Comparison of ENCODE assay signal across 8 cellular contexts in genomic region chr6:99746261-99746895, GRCh38.
DNase-seq lines count a peak whose midpoint lies in the region; ATAC-seq lines count a peak whose summit lies in the region.

No MANE protein-coding gene starts in this region.

- H3K4me2 ChIP-seq in mesendoderm (ENCODE audit: low read length) = no peak overlapping the region

- peak; percentile 45 for DNase-seq in Caki2 (ENCODE audit: low read depth)
- peak; percentile 80 for DNase-seq in NCI-H526 treated with DMSO at 0.1 percent for 48 hours (lab: John Stamatoyannopoulos, UW)
- peak; percentile 86 for DNase-seq in activated CD4-positive, alpha-beta T cell treated with anti-CD3 and anti-CD28 coated beads, Interleukin-2, amount 10 ng/mL, durations not matched to agents 24 days and 14 days
- DNase-seq in effector memory CD4-positive, alpha-beta T cell = peak; percentile 2 to 34 (median 9)
- peak; percentile 68 for DNase-seq in mesendoderm
- DNase-seq in stimulated activated CD8-positive, alpha-beta memory T cell treated with anti-CD3 and anti-CD28 coated beads, Interleukin-7, amount 100 ng/mL, for 1 hour (ENCODE audit: low read depth in 2 of 2) = peak; percentile 1 to 8

- H3K18ac ChIP-seq in mesendoderm (ENCODE audit: low read length) = no peak overlapping the region

- H3K36me3 ChIP-seq in effector memory CD4-positive, alpha-beta T cell (ENCODE audit: control insufficient read depth, insufficient read depth, low read length) = no peaks in the 10 kb centered on the region
- no peaks in the 10 kb centered on the region for H3K36me3 ChIP-seq in mesendoderm (ENCODE audit: control insufficient read depth, insufficient read depth, low read length)

- no peak overlapping the region for H3K4me3 Mint-ChIP-seq in activated CD4-positive, alpha-beta T cell treated with anti-CD3 and anti-CD28 coated beads, Interleukin-2, amount 10 ng/mL, durations not matched to agents 24 days and 14 days

- H4K8ac ChIP-seq in mesendoderm (ENCODE audit: low read depth, low read length) = no peak overlapping the region

- no peaks in the 10 kb centered on the region for H3K36me3 Mint-ChIP-seq in activated CD4-positive, alpha-beta T cell treated with anti-CD3 and anti-CD28 coated beads, Interleukin-2, amount 10 ng/mL, durations not matched to agents 24 days and 14 days (ENCODE audit: low read depth)

- WGBS in mesendoderm (ENCODE audit: extremely low coverage, insufficient coverage, low lambda C conversion rate) = no CpG with 5 or more reads among the region's 6 CpGs

- in situ Hi-C loops in Caki2 (cut with HindIII; ENCODE audit: low pct_unique_long_range_greater_than_20kb, low sequenced_read_pairs) = no loop called here

- no peak overlapping the region for H3K9ac ChIP-seq in mesendoderm (ENCODE audit: low read length)

- H3K23ac ChIP-seq in mesendoderm (ENCODE audit: low read length) = no peak overlapping the region

- no peak overlapping the region for H2BK15ac ChIP-seq in mesendoderm (replicated peaks; ENCODE audit: low read depth)

- no peak overlapping the region for H3K4ac ChIP-seq in mesendoderm (ENCODE audit: low read depth, low read length)

- no peak overlapping the region for H3K27ac ChIP-seq in effector memory CD4-positive, alpha-beta T cell (ENCODE audit: insufficient read depth, low read length, poor library complexity, severe bottlenecking)
- no peak overlapping the region for H3K27ac ChIP-seq in mesendoderm (ENCODE audit: low read depth, low read length)

- H3K4me3 ChIP-seq in effector memory CD4-positive, alpha-beta T cell (ENCODE audit: insufficient read depth, low read depth, low read length, poor library complexity, severe bottlenecking) = no peak overlapping the region
- H3K4me3 ChIP-seq in mesendoderm (ENCODE audit: low read length) = no peak overlapping the region

- H3K9me3 Mint-ChIP-seq in activated CD4-positive, alpha-beta T cell treated with anti-CD3 and anti-CD28 coated beads, Interleukin-2, amount 10 ng/mL, durations not matched to agents 24 days and 14 days = no peaks in the 10 kb centered on the region

- no peaks in the 10 kb centered on the region for H3K9me3 ChIP-seq in effector memory CD4-positive, alpha-beta T cell (ENCODE audit: control insufficient read depth, low read length)

- no peaks in the 10 kb centered on the region for H3K79me1 ChIP-seq in mesendoderm (ENCODE audit: low read length)

- H3K27me3 Mint-ChIP-seq in activated CD4-positive, alpha-beta T cell treated with anti-CD3 and anti-CD28 coated beads, Interleukin-2, amount 10 ng/mL, durations not matched to agents 24 days and 14 days = peaks cover 31% of the 10 kb centered on the region

- no peak overlapping the region for H2BK120ac ChIP-seq in mesendoderm (ENCODE audit: low read depth, low read length)

- no peak overlapping the region for H2AK5ac ChIP-seq in mesendoderm (ENCODE audit: low read length)

- no peaks in the 10 kb centered on the region for H3K4me1 Mint-ChIP-seq in activated CD4-positive, alpha-beta T cell treated with anti-CD3 and anti-CD28 coated beads, Interleukin-2, amount 10 ng/mL, durations not matched to agents 24 days and 14 days

- no peak overlapping the region for H3K27ac Mint-ChIP-seq in activated CD4-positive, alpha-beta T cell treated with anti-CD3 and anti-CD28 coated beads, Interleukin-2, amount 10 ng/mL, durations not matched to agents 24 days and 14 days

- H2BK5ac ChIP-seq in mesendoderm (ENCODE audit: low read length) = no peak overlapping the region

- no peaks in the 10 kb centered on the region for H3K79me2 ChIP-seq in mesendoderm (ENCODE audit: control insufficient read depth, insufficient read depth, low read length)

- no peaks in the 10 kb centered on the region for H3K27me3 ChIP-seq in effector memory CD4-positive, alpha-beta T cell (replicated peaks; ENCODE audit: control insufficient read depth, insufficient read depth, low read length, poor library complexity, severe bottlenecking)
- H3K27me3 ChIP-seq in mesendoderm (ENCODE audit: insufficient read depth, low read length, poor library complexity) = no peaks in the 10 kb centered on the region

- peak; percentile 91 for ATAC-seq in GM19455 (IDR thresholded peaks at IDR 0.05; ENCODE audit: unreplicated experiment)
- peak; percentile 91 for ATAC-seq in HG03469 (IDR thresholded peaks at IDR 0.05; ENCODE audit: unreplicated experiment)

- no peak overlapping the region for H3K56ac ChIP-seq in mesendoderm (ENCODE audit: low read length)

- intact Hi-C loops in activated CD4-positive, alpha-beta T cell treated with anti-CD3 and anti-CD28 coated beads, Interleukin-2, amount 10 ng/mL, durations not matched to agents 24 days and 14 days (cut with micrococcal nuclease) = loop anchor here (1.0 to 5.0 kb wide), 4 partner anchors 158 to 414 kb away; no protein-coding TSS in a partner anchor

- no peaks in the 10 kb centered on the region for H3K4me1 ChIP-seq in effector memory CD4-positive, alpha-beta T cell (ENCODE audit: control insufficient read depth, insufficient read depth, low read length, poor library complexity, severe bottlenecking)
- no peaks in the 10 kb centered on the region for H3K4me1 ChIP-seq in mesendoderm (ENCODE audit: control insufficient read depth, low read depth, low read length)

- H4K5ac ChIP-seq in mesendoderm (ENCODE audit: low read length) = no peak overlapping the region

Comparison
In these comparisons a context has a peak if more than half of its experiments do, and no peak if none do; other contexts are left out.
1. DNase-seq: peak in every context shown above with its lines; median percentile 86 in activated CD4-positive, alpha-beta T cell treated with anti-CD3 and anti-CD28 coated beads, Interleukin-2, amount 10 ng/mL, durations not matched to agents 24 days and 14 days; 80 in NCI-H526 treated with DMSO at 0.1 percent for 48 hours; 68 in mesendoderm; 45 in Caki2; 9 in effector memory CD4-positive, alpha-beta T cell; 4 in stimulated activated CD8-positive, alpha-beta memory T cell treated with anti-CD3 and anti-CD28 coated beads, Interleukin-7, amount 100 ng/mL, for 1 hour.